8 cellular contexts compared by ENCODE assay signal in the genomic region with DNA sequence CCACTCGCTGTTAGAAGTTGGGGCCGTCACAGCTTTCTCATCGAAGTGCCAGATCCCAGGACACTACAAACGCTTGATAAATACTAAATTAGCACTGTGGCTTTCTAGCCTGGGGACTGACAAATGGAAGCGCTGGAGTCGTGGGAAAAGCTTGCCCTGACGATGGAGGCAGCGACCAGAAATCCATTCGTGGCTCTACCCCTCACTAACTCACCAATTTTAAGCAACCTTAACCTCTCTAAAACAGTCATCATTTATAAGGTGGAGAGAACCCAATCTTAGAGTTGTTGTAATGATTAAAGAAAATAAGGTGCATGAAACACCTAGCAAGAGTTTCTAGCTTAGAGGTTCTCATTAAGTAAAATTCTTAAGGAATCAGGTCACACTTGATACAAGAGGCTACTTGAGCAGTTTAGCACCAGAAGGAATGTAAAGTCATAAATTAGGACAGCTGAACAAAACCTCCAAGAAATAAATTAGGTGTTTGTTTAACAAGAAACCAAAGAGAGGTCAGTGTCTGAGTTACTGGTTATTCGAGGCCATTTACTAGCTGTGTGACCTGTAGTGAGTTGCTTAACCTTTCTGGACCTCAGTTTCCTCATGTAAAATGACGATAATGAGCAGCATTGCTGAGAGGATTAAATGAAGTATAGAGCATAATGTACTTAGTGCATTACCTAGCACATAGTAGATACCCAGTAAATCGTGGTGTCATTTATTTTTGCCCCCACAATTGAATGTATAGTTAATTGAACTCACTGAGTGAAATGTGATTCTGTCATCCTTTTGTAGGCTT. TPM values are rescaled to one million over a fixed set of nuclear protein-coding genes. Genes with fewer than 3 reads are reported as not detected.
DNase-seq lines count a peak whose midpoint lies in the region; ATAC-seq and TF ChIP-seq lines count a peak whose summit lies in the region.

No MANE protein-coding gene starts in this region.

- H4K8ac ChIP-seq in mesenchymal stem cell (ENCODE audit: low read length), result peak overlapping the region; percentile 66

- peak overlapping the region; percentile 46 for H2AFZ ChIP-seq in mesenchymal stem cell (ENCODE audit: low read depth, low read length)

- no peaks in the 10 kb centered on the region for H3K27me3 ChIP-seq in heart right ventricle
- H3K27me3 ChIP-seq in brain microvascular endothelial cell (replicated peaks), result no peaks in the 10 kb centered on the region
- no peaks in the 10 kb centered on the region for H3K27me3 ChIP-seq in mesenchymal stem cell (ENCODE audit: control insufficient read depth in 1 of 2, insufficient read depth in 1 of 2, low read length in 2 of 2)
- no peaks in the 10 kb centered on the region for H3K27me3 ChIP-seq in aorta (ENCODE audit: control insufficient read depth in 1 of 2, insufficient read depth in 2 of 2, low read length in 1 of 2)

- no peak overlapping the region for H2BK120ac ChIP-seq in mesenchymal stem cell (ENCODE audit: low read depth, low read length)

- no peak overlapping the region for H3K23ac ChIP-seq in mesenchymal stem cell (ENCODE audit: low read length in 2 of 2)

- H3K4me2 ChIP-seq in mesenchymal stem cell (ENCODE audit: low read length, poor library complexity, severe bottlenecking), result peak overlapping the region; percentile 97

- H3K9ac ChIP-seq in mesenchymal stem cell (ENCODE audit: low read length), result peak overlapping the region; percentile 99

- peak overlapping the region in 1 of 2 experiments; percentile 82 for H3K4ac ChIP-seq in mesenchymal stem cell (ENCODE audit: low read depth in 1 of 2, low read length in 2 of 2)

- no peaks in the 10 kb centered on the region for H3K9me3 ChIP-seq in heart right ventricle
- no peaks in the 10 kb centered on the region for H3K9me3 ChIP-seq in mesenchymal stem cell (ENCODE audit: control insufficient read depth, low read length)
- H3K9me3 ChIP-seq in aorta (ENCODE audit: control insufficient read depth, low read length), result no peaks in the 10 kb centered on the region

- H2BK12ac ChIP-seq in mesenchymal stem cell (ENCODE audit: low read length in 2 of 2), result no peak overlapping the region

- ATAC-seq in heart right ventricle (no peak), Right ventricle myocardium superior (ENCODE audit: poor library complexity) (no peak), aorta (ENCODE audit: low FRiP score) (no peak)

- DNase-seq in heart right ventricle (no peak), Right ventricle myocardium superior (no peak), brain microvascular endothelial cell (no peak), mesenchymal stem cell (peak; percentile 38), aorta (no peak), posterior vena cava (ENCODE audit: low spot score) (no peak), GOT3 (lab: John Stamatoyannopoulos, UW) (no peak), NCI-H446 treated with DMSO at 0.1 percent for 48 hours (lab: John Stamatoyannopoulos, UW) (no peak)

- peak overlapping the region; percentile 67 for H4K91ac ChIP-seq in mesenchymal stem cell (ENCODE audit: low read length)

- H3K4me1 ChIP-seq in heart right ventricle (peaks cover 0 to 59% (median 40%) of the 10 kb centered on the region in 9 donors), mesenchymal stem cell (ENCODE audit: control insufficient read depth, insufficient read depth, low read depth, low read length) (peaks cover 5% of the 10 kb centered on the region), aorta (ENCODE audit: control insufficient read depth in 1 of 2, insufficient read depth in 2 of 2, low read length in 2 of 2) (peaks cover 3 to 6% of the 10 kb centered on the region in 2 donors)

- H2AK5ac ChIP-seq in mesenchymal stem cell (ENCODE audit: low read length, severe bottlenecking), result no peak overlapping the region

- in situ Hi-C loops in brain microvascular endothelial cell (cut with HindIII; ENCODE audit: low pct_ligation_motif_present, low sequenced_read_pairs), result no loop called here

- H3K27ac ChIP-seq in heart right ventricle, result peak overlapping the region; percentile 87 to 98 (median 94)
- H3K27ac ChIP-seq in brain microvascular endothelial cell, result peak overlapping the region; percentile 94
- H3K27ac ChIP-seq in mesenchymal stem cell (ENCODE audit: low read length, poor library complexity, severe bottlenecking), result peak overlapping the region; percentile 90
- peak overlapping the region; percentile 17 to 100 for H3K27ac ChIP-seq in aorta (ENCODE audit: low read depth in 1 of 2, low read length in 2 of 2)

- H3K36me3 ChIP-seq in heart right ventricle (peaks cover 0 to 10% (median 0%) of the 10 kb centered on the region in 9 donors), brain microvascular endothelial cell (replicated peaks) (no peaks in the 10 kb centered on the region), mesenchymal stem cell (ENCODE audit: control insufficient read depth in 1 of 2, insufficient read depth in 2 of 2, low read depth in 1 of 2, low read length in 2 of 2) (no peaks in the 10 kb centered on the region), aorta (ENCODE audit: control insufficient read depth in 1 of 2, insufficient read depth in 2 of 2, low read length in 1 of 2) (no peaks in the 10 kb centered on the region)

- peak overlapping the region; percentile 52 to 61 for H3K18ac ChIP-seq in mesenchymal stem cell (ENCODE audit: low read depth in 1 of 2, low read length in 2 of 2)

- 19 to 23% methylated on average over 12 of the region's 12 CpGs for WGBS in heart right ventricle, 2 donors
- WGBS in mesenchymal stem cell, result 5% methylated on average over 10 of the region's 12 CpGs
- WGBS in aorta, 2 donors, result 15 to 16% methylated on average over 12 of the region's 12 CpGs

- TF ChIP-seq CTCF in heart right ventricle (IDR thresholded peaks at IDR 0.05), result no peak
- TF ChIP-seq CTCF in brain microvascular endothelial cell (IDR thresholded peaks at IDR 0.05; ENCODE audit: low read depth, low read length, missing control alignments), result no peak

- H2BK15ac ChIP-seq in mesenchymal stem cell (ENCODE audit: low read depth, poor library complexity, severe bottlenecking), result no peak overlapping the region

- H2BK5ac ChIP-seq in mesenchymal stem cell (ENCODE audit: low read depth, low read length, poor library complexity, severe bottlenecking), result no peak overlapping the region

- H3K4me3 ChIP-seq in heart right ventricle (peak overlapping the region; percentile 42 to 87 (median 71)), brain microvascular endothelial cell (ENCODE audit: low read depth, low read length) (peak overlapping the region; percentile 78), mesenchymal stem cell (ENCODE audit: insufficient read depth in 1 of 2, low read depth in 1 of 2, low read length in 2 of 2) (peak overlapping the region; percentile 79 to 91), aorta (ENCODE audit: low read length in 2 of 2) (peak overlapping the region; percentile 37 to 98)

- H3K14ac ChIP-seq in mesenchymal stem cell (ENCODE audit: low read length in 2 of 2), result no peak overlapping the region

- H3K79me1 ChIP-seq in mesenchymal stem cell (replicated peaks; ENCODE audit: low read length, poor library complexity, severe bottlenecking), result no peaks in the 10 kb centered on the region

- intact Hi-C loops in heart right ventricle (cut with DNase I) (loop anchor here in 9 of 10 donors (1.0 to 10.0 kb wide), 10 partner anchors 34 to 105 kb away; no protein-coding TSS in a partner anchor), Right ventricle myocardium superior (cut with DNase I) (loop anchor here (5.0 kb wide), 1 partner anchor 35 kb away; no protein-coding TSS in a partner anchor), aorta (cut with DNase I) (loop anchor here (2.0 to 5.0 kb wide), 3 partner anchors 40 to 510 kb away; partner anchors contain the start of gene RBBP5 (in 1 of the 2)), posterior vena cava (cut with DNase I) (loop anchor here in 1 of 2 donors (5.0 kb wide), 1 partner anchor 35 kb away; no protein-coding TSS in a partner anchor)

RNA-seq across cellular contexts. Expression of gene ELK4, which starts 0.8 kb away (rescaled TPM):
- total RNA-seq in heart right ventricle (10 to 100 TPM; 34.2 to 45.6 (median 40.2) TPM), Right ventricle myocardium superior (31.1 TPM), aorta (10 to 100 TPM; 66.1 to 90.4 TPM), posterior vena cava (10 to 100 TPM; 49.8 to 54.6 TPM)
- polyA plus RNA-seq in heart right ventricle (1 to 10 TPM; 4.7 to 5.9 TPM), aorta (1 to 10 TPM; 6.0 to 6.5 TPM)
- polyA plus RNA-seq in mesenchymal stem cell (2013, experiment 1 of 2), result 12.7 TPM
- polyA plus RNA-seq in mesenchymal stem cell (2013, experiment 2 of 2), result 12.6 TPM

RNA-seq across cellular contexts. Expression of gene SLC45A3, which starts 47.7 kb away (rescaled TPM):
- total RNA-seq in heart right ventricle (1 to 10 TPM; 1.4 to 7.9 (median 2.2) TPM), Right ventricle myocardium superior (6.9 TPM), aorta (1 to 10 TPM; 4.8 to 7.0 TPM), posterior vena cava (1 to 10 TPM; 3.6 to 5.3 TPM)
- polyA plus RNA-seq in heart right ventricle (1 to 10 TPM; 1.8 to 4.5 TPM), aorta (10 to 100 TPM in 1 of 2 donors, 1 to 10 TPM in 1; 3.0 to 14.1 TPM)
- polyA plus RNA-seq in mesenchymal stem cell (2013, experiment 1 of 2), result 4.2 TPM
- polyA plus RNA-seq in mesenchymal stem cell (2013, experiment 2 of 2), result 4.5 TPM
